In the genomic region with DNA sequence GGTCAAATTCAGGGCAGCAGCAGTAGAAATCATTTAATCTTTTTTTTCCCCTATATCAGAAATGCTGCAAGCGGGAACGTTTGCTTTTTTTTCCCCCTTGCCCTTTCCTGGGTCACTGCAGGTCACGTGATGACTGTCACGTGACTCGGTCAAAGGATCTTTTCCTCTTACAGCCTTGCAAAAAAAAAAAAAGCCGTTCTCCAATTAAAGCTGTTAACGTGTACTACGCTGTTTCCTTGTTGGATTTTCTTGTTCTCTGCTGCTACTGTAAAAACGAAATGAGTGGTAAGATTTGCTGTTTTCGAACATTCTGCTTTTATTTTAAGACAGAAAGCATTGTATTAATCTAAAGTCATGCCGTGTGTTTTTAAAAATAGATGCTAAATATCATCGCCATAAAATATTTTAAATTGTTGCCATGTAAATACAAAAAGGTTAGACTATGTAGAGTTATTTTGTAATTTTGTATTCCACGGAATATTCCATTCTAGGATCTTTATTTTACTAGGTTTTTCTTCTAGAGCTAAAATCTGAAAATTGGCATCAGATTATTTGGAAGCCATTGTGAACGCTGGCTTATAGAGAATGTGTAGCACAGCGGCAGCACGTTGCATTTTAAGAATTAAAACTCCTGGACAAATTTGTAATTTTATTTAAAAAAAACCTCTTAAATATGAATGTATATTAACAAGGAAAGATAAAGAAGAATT, we compare ENCODE assay signal across 8 cellular contexts.
A peak's percentile ranks its signal among the peaks of the same experiment; 100 is the strongest.
DNase-seq lines count a peak whose midpoint lies in the region; ATAC-seq, FAIRE-seq and TF ChIP-seq lines count a peak whose summit lies in the region.

No MANE protein-coding gene starts in this region.

- DNase-seq in NCI-H526 treated with DMSO at 0.1 percent for 48 hours (lab: John Stamatoyannopoulos, UW) (peak; percentile 91), dermis microvascular lymphatic vessel endothelial cell (ENCODE audit: low read depth in 2 of 2) (peak; percentile 82 to 93)
- DNase-seq in activated CD4-positive, alpha-beta T cell treated with anti-CD3 and anti-CD28 coated beads, Interleukin-2, amount 50 U/mL, for 1 hour = peak; percentile 59
- peak; percentile 60 to 65 for DNase-seq in stimulated activated CD4-positive, alpha-beta T cell treated with anti-CD3 and anti-CD28 coated beads, Interleukin-2, amount 100 ng/mL, for 48 hours

- H3K4me3 ChIP-seq in liver (ENCODE audit: low read depth in 1 of 3, low read length in 3 of 3) = peak overlapping the region; percentile 76 to 80 (median 79)

- under 1% methylated on average over 16 of the region's 16 CpGs for WGBS in liver

- peak; percentile 97 for FAIRE-seq in G401.6 (lab: Jason Lieb, UNC)

- peaks cover 0 to 39% (median 25%) of the 10 kb centered on the region in 4 donors for H3K4me1 ChIP-seq in liver (ENCODE audit: control insufficient read depth in 4 of 4, insufficient read depth in 4 of 4, low read length in 3 of 4)

- H3K9ac ChIP-seq in liver (ENCODE audit: low read depth in 1 of 2, low read length in 2 of 2) = peak overlapping the region; percentile 80 to 94

- peak; percentile 50 to 58 for TF ChIP-seq RAD21 in liver (IDR thresholded peaks at IDR 0.05)

- TF ChIP-seq CTCF in liver (IDR thresholded peaks at IDR 0.05; ENCODE audit: low read depth, low read length, missing input control) = no peak

- no peaks in the 10 kb centered on the region for H3K27me3 ChIP-seq in liver (ENCODE audit: control insufficient read depth in 4 of 4, insufficient read depth in 4 of 4, low read length in 3 of 4)

- peaks cover 0 to 2% (median 1%) of the 10 kb centered on the region in 4 donors for H3K36me3 ChIP-seq in liver (ENCODE audit: control insufficient read depth in 4 of 4, insufficient read depth in 3 of 4, low read depth in 1 of 4, low read length in 3 of 4)

- H3K27ac ChIP-seq in liver (ENCODE audit: low read depth in 1 of 2, low read length in 2 of 2) = peak overlapping the region; percentile 65 to 76

- no peaks in the 10 kb centered on the region for H3K9me3 ChIP-seq in liver (ENCODE audit: control insufficient read depth in 4 of 4, low read length in 3 of 4)

- peak; percentile 47 for ATAC-seq in HG03108 (IDR thresholded peaks at IDR 0.05; ENCODE audit: unreplicated experiment)
- ATAC-seq in HG03280 (IDR thresholded peaks at IDR 0.05; ENCODE audit: unreplicated experiment) = no peak

TF ChIP-seq in liver, 16 proteins besides CTCF, POLR2A, EP300 and RAD21:
- TF ChIP-seq JUND (IDR thresholded peaks at IDR 0.05) (peak in 1 of 2 donors; percentile 13), TAF1 (conservative IDR thresholded peaks at IDR 0.05) (peak; percentile 79), SP1 (IDR thresholded peaks at IDR 0.05) (peak; percentile 46), GABPA (IDR thresholded peaks at IDR 0.05 in 1 of 2, conservative IDR thresholded peaks at IDR 0.05 in 1 of 2) (peak in 1 of 2 donors; percentile 64), EGR1 (IDR thresholded peaks at IDR 0.05; ENCODE audit: low read depth in 2 of 2) (peak in 1 of 2 donors; percentile 49), FOXA1 (IDR thresholded peaks at IDR 0.05) (no peak), HNF4G (IDR thresholded peaks at IDR 0.05) (no peak), NR2F2 (IDR thresholded peaks at IDR 0.05) (peak; percentile 88), FOXA2 (IDR thresholded peaks at IDR 0.05) (no peak), RXRA (IDR thresholded peaks at IDR 0.05) (peak; percentile 63 to 74), YY1 (IDR thresholded peaks at IDR 0.05) (peak; percentile 81), HNF4A (conservative IDR thresholded peaks at IDR 0.05) (peak; percentile 36 to 57)
- TF ChIP-seq, protein P1, sequence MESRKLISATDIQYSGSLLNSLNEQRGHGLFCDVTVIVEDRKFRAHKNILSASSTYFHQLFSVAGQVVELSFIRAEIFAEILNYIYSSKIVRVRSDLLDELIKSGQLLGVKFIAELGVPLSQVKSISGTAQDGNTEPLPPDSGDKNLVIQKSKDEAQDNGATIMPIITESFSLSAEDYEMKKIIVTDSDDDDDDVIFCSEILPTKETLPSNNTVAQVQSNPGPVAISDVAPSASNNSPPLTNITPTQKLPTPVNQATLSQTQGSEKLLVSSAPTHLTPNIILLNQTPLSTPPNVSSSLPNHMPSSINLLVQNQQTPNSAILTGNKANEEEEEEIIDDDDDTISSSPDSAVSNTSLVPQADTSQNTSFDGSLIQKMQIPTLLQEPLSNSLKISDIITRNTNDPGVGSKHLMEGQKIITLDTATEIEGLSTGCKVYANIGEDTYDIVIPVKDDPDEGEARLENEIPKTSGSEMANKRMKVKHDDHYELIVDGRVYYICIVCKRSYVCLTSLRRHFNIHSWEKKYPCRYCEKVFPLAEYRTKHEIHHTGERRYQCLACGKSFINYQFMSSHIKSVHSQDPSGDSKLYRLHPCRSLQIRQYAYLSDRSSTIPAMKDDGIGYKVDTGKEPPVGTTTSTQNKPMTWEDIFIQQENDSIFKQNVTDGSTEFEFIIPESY (IDR thresholded peaks at IDR 0.05) = peak; percentile 61
- TF ChIP-seq, protein P2, sequence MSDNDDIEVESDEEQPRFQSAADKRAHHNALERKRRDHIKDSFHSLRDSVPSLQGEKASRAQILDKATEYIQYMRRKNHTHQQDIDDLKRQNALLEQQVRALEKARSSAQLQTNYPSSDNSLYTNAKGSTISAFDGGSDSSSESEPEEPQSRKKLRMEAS (IDR thresholded peaks at IDR 0.05) = peak; percentile 70
- TF ChIP-seq, protein P3, sequence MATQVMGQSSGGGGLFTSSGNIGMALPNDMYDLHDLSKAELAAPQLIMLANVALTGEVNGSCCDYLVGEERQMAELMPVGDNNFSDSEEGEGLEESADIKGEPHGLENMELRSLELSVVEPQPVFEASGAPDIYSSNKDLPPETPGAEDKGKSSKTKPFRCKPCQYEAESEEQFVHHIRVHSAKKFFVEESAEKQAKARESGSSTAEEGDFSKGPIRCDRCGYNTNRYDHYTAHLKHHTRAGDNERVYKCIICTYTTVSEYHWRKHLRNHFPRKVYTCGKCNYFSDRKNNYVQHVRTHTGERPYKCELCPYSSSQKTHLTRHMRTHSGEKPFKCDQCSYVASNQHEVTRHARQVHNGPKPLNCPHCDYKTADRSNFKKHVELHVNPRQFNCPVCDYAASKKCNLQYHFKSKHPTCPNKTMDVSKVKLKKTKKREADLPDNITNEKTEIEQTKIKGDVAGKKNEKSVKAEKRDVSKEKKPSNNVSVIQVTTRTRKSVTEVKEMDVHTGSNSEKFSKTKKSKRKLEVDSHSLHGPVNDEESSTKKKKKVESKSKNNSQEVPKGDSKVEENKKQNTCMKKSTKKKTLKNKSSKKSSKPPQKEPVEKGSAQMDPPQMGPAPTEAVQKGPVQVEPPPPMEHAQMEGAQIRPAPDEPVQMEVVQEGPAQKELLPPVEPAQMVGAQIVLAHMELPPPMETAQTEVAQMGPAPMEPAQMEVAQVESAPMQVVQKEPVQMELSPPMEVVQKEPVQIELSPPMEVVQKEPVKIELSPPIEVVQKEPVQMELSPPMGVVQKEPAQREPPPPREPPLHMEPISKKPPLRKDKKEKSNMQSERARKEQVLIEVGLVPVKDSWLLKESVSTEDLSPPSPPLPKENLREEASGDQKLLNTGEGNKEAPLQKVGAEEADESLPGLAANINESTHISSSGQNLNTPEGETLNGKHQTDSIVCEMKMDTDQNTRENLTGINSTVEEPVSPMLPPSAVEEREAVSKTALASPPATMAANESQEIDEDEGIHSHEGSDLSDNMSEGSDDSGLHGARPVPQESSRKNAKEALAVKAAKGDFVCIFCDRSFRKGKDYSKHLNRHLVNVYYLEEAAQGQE (IDR thresholded peaks at IDR 0.05) = peak; percentile 71
- TF ChIP-seq, protein P4, sequence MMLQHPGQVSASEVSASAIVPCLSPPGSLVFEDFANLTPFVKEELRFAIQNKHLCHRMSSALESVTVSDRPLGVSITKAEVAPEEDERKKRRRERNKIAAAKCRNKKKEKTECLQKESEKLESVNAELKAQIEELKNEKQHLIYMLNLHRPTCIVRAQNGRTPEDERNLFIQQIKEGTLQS (IDR thresholded peaks at IDR 0.05) = peak; percentile 48
